Comparison of ENCODE assay signal across 1 cellular context in the genomic region with DNA sequence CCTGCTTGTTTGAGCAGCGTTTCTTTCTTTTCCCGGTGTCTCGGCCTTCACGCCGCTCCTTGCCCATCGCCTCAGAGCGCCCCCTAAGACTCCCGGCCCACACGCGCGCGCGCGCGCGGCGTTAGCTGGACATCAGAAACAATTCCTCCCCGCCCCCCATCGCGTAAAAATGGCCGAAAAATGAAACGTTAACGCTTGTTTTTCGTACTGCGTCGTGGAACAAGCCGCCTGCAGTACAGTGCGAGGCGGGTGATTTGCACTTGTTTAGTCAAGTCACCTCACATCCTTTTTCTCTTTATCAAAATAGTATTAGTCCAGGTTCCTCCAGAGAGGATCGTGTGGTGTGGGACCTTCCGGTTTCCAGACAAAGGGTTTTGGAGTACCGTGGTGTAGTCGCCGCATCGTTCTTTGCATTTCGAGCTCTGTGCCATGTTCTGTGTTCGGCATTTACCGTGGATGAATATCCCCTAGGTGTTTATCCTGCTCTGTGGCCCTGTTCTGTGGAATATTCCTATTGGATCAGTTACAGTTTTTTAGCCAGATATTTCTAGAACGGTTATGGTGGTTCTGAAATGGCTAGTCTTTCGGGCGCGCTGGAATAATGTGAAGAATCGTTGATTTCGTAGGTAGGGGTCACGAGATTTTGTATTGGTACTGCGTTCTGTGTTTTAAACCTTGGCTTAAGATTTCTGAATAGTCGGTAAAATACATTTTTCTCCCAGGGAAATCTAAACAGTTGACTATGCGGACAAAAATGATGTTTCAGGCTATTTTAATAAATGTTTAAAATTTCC.
TF ChIP-seq lines count a peak whose summit lies in the region.

No MANE protein-coding gene starts in this region.

TF ChIP-seq in HEK293, 187 proteins besides CTCF, POLR2A, EP300 and RAD21 (continued from another document):
- TF ChIP-seq, protein P1, sequence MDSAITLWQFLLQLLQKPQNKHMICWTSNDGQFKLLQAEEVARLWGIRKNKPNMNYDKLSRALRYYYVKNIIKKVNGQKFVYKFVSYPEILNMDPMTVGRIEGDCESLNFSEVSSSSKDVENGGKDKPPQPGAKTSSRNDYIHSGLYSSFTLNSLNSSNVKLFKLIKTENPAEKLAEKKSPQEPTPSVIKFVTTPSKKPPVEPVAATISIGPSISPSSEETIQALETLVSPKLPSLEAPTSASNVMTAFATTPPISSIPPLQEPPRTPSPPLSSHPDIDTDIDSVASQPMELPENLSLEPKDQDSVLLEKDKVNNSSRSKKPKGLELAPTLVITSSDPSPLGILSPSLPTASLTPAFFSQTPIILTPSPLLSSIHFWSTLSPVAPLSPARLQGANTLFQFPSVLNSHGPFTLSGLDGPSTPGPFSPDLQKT (IDR thresholded peaks at IDR 0.05; ENCODE audit: borderline replicate concordance, low read depth, low read length) = no peak
- TF ChIP-seq WT1 (tag by site-specific recombination; IDR thresholded peaks at IDR 0.05) (0 out of 2 replicates have a peak, but pooled peaks have one; percentile 4), ZSCAN30 (tag by site-specific recombination; IDR thresholded peaks at IDR 0.05) (peak; percentile 51; the same call in 1 of the 2 replicates), ZBTB7A (tag by site-specific recombination; IDR thresholded peaks at IDR 0.05; ENCODE audit: low read depth) (no peak), ZNF600 (tag by site-specific recombination; IDR thresholded peaks at IDR 0.05) (peak; percentile 71), ZNF777 (tag by site-specific recombination; IDR thresholded peaks at IDR 0.05; ENCODE audit: borderline replicate concordance) (no peak), ZBTB8A (tag by site-specific recombination; IDR thresholded peaks at IDR 0.05) (no peak), ZNF19 (tag by site-specific recombination; IDR thresholded peaks at IDR 0.05; ENCODE audit: low read depth) (no peak), ZNF629 (tag by site-specific recombination; IDR thresholded peaks at IDR 0.05) (peak; percentile 23; the same call in 1 of the 2 replicates), ZNF660 (tag by site-specific recombination; IDR thresholded peaks at IDR 0.05) (peak; percentile 69; the same call in 1 of the 2 replicates), EGR2 (tag by site-specific recombination; IDR thresholded peaks at IDR 0.05; ENCODE audit: low read depth) (0 out of 2 replicates have a peak, but pooled peaks have one; percentile 12), ZBTB17 (tag by site-specific recombination; IDR thresholded peaks at IDR 0.05) (peak; percentile 36; the same call in 1 of the 2 replicates), ZNF24 (tag by site-specific recombination; IDR thresholded peaks at IDR 0.05) (no peak), SCRT2 (tag by site-specific recombination; IDR thresholded peaks at IDR 0.05) (no peak), GLIS1 (tag by site-specific recombination; IDR thresholded peaks at IDR 0.05) (0 out of 2 replicates have a peak, but pooled peaks have one; percentile 20), ZNF391 (tag by site-specific recombination; IDR thresholded peaks at IDR 0.05; ENCODE audit: borderline replicate concordance, low read depth) (0 out of 2 replicates have a peak, but pooled peaks have one; percentile 32), ZNF211 (tag by site-specific recombination; IDR thresholded peaks at IDR 0.05; ENCODE audit: low read depth) (no peak), ZNF549 (tag by site-specific recombination; IDR thresholded peaks at IDR 0.05) (no peak), ZNF610 (tag by site-specific recombination; IDR thresholded peaks at IDR 0.05; ENCODE audit: borderline replicate concordance) (peak; percentile 80; the same call in 1 of the 2 replicates), KLF10 (tag by site-specific recombination; IDR thresholded peaks at IDR 0.05) (no peak), ZNF394 (tag by site-specific recombination; IDR thresholded peaks at IDR 0.05; ENCODE audit: borderline replicate concordance) (no peak), ZEB2 (tag by site-specific recombination; IDR thresholded peaks at IDR 0.05) (peak; percentile 57), ZNF426 (tag by site-specific recombination; IDR thresholded peaks at IDR 0.05) (no peak), HOXC10 (CRISPR knock-in tag; IDR thresholded peaks at IDR 0.05) (no peak), ZNF350 (tag by site-specific recombination; IDR thresholded peaks at IDR 0.05) (no peak)
- TF ChIP-seq, protein P2, sequence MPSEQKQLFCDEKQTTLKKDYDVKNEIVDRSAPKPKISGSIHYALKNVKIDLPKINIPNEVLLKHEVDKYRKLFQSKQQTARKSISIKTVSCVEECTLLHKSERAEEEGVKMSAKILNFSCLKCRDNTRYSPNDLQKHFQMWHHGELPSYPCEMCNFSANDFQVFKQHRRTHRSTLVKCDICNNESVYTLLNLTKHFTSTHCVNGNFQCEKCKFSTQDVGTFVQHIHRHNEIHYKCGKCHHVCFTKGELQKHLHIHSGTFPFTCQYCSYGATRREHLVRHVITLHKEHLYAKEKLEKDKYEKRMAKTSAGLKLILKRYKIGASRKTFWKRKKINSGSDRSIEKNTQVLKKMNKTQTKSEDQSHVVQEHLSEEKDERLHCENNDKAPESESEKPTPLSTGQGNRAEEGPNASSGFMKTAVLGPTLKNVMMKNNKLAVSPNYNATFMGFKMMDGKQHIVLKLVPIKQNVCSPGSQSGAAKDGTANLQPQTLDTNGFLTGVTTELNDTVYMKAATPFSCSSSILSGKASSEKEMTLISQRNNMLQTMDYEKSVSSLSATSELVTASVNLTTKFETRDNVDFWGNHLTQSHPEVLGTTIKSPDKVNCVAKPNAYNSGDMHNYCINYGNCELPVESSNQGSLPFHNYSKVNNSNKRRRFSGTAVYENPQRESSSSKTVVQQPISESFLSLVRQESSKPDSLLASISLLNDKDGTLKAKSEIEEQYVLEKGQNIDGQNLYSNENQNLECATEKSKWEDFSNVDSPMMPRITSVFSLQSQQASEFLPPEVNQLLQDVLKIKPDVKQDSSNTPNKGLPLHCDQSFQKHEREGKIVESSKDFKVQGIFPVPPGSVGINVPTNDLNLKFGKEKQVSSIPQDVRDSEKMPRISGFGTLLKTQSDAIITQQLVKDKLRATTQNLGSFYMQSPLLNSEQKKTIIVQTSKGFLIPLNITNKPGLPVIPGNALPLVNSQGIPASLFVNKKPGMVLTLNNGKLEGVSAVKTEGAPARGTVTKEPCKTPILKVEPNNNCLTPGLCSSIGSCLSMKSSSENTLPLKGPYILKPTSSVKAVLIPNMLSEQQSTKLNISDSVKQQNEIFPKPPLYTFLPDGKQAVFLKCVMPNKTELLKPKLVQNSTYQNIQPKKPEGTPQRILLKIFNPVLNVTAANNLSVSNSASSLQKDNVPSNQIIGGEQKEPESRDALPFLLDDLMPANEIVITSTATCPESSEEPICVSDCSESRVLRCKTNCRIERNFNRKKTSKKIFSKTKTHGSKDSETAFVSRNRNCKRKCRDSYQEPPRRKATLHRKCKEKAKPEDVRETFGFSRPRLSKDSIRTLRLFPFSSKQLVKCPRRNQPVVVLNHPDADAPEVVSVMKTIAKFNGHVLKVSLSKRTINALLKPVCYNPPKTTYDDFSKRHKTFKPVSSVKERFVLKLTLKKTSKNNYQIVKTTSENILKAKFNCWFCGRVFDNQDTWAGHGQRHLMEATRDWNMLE (tag by site-specific recombination; conservative IDR thresholded peaks at IDR 0.05; ENCODE audit: low read depth) = 0 out of 2 replicates have a peak, but pooled peaks have one; percentile 4
- TF ChIP-seq, protein P3, sequence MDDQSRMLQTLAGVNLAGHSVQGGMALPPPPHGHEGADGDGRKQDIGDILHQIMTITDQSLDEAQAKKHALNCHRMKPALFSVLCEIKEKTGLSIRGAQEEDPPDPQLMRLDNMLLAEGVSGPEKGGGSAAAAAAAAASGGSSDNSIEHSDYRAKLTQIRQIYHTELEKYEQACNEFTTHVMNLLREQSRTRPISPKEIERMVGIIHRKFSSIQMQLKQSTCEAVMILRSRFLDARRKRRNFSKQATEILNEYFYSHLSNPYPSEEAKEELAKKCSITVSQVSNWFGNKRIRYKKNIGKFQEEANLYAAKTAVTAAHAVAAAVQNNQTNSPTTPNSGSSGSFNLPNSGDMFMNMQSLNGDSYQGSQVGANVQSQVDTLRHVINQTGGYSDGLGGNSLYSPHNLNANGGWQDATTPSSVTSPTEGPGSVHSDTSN (CRISPR knock-in tag; IDR thresholded peaks at IDR 0.05) = no peak
- TF ChIP-seq, protein P4, sequence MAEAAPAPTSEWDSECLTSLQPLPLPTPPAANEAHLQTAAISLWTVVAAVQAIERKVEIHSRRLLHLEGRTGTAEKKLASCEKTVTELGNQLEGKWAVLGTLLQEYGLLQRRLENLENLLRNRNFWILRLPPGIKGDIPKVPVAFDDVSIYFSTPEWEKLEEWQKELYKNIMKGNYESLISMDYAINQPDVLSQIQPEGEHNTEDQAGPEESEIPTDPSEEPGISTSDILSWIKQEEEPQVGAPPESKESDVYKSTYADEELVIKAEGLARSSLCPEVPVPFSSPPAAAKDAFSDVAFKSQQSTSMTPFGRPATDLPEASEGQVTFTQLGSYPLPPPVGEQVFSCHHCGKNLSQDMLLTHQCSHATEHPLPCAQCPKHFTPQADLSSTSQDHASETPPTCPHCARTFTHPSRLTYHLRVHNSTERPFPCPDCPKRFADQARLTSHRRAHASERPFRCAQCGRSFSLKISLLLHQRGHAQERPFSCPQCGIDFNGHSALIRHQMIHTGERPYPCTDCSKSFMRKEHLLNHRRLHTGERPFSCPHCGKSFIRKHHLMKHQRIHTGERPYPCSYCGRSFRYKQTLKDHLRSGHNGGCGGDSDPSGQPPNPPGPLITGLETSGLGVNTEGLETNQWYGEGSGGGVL (tag by site-specific recombination; IDR thresholded peaks at IDR 0.05) = no peak
- TF ChIP-seq, protein P5, sequence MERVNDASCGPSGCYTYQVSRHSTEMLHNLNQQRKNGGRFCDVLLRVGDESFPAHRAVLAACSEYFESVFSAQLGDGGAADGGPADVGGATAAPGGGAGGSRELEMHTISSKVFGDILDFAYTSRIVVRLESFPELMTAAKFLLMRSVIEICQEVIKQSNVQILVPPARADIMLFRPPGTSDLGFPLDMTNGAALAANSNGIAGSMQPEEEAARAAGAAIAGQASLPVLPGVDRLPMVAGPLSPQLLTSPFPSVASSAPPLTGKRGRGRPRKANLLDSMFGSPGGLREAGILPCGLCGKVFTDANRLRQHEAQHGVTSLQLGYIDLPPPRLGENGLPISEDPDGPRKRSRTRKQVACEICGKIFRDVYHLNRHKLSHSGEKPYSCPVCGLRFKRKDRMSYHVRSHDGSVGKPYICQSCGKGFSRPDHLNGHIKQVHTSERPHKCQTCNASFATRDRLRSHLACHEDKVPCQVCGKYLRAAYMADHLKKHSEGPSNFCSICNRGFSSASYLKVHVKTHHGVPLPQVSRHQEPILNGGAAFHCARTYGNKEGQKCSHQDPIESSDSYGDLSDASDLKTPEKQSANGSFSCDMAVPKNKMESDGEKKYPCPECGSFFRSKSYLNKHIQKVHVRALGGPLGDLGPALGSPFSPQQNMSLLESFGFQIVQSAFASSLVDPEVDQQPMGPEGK (tag by site-specific recombination; IDR thresholded peaks at IDR 0.05) = peak; percentile 63; the same call in 1 of the 2 replicates
